8 cellular contexts compared by ENCODE assay signal in the genomic region with DNA sequence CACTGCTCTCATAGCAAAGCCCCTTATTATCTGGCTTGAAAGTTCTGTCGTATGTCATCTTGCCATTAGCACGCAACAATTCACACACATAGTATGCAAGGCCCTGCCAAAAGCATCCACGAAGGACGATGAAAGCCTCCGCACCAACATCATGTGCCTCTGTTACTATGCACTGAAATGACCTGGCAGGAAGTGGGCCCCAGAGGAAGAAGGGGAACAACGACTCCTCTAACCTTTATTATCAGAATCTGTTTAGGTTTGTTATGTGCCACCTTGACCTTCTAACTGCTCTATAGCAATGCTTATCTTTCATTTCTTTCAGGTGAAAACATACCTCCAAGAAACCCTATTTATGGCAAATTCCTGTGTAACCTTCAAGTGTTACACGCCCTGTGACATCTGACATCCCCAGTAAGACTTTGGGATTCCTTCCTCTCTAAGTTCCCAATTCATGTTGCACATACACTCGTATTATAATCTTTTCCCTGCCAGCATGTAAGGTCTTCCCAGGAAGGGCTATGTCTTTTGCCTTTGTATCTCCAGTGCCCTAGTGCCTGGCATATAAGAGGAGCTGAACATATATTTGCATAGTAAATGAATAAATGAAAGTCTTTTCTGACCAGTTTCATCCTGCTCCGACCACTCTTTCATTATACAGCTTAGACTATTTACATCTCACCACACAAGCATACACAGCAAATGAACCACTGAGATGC. TPM values are rescaled to one million over a fixed set of nuclear protein-coding genes. Genes with fewer than 3 reads are reported as not detected.
DNase-seq lines count a peak whose midpoint lies in the region; ATAC-seq and TF ChIP-seq lines count a peak whose summit lies in the region.

No MANE protein-coding gene starts in this region.

- peak; percentile 31 for DNase-seq in RPMI7951 (ENCODE audit: low read depth)
- DNase-seq in central memory CD4-positive, alpha-beta T cell = peak; percentile 60
- DNase-seq in stimulated activated CD4-positive, alpha-beta T cell treated with anti-CD3 and anti-CD28 coated beads, Interleukin-2, amount 100 ng/mL, for 24 hours = peak; percentile 52 to 61
- no peak for DNase-seq in NCI-H2227 (lab: John Stamatoyannopoulos, UW; ENCODE audit: unreplicated experiment)
- no peak for DNase-seq in NCI-H345 (lab: John Stamatoyannopoulos, UW)
- DNase-seq in coronary artery (ENCODE audit: low spot score) = no peak

- ATAC-seq in GM18873 (IDR thresholded peaks at IDR 0.05; ENCODE audit: low FRiP score, unreplicated experiment) = peak; percentile 83
- peak; percentile 85 for ATAC-seq in HG02852 (IDR thresholded peaks at IDR 0.05; ENCODE audit: unreplicated experiment)

- no peak overlapping the region for H3K27ac ChIP-seq in coronary artery

- no peak for TF ChIP-seq CTCF in coronary artery (IDR thresholded peaks at IDR 0.05)

- no peak overlapping the region for H3K4me3 ChIP-seq in coronary artery

RNA-seq across cellular contexts. Expression of gene NDUFV2, which starts 7.0 kb away (rescaled TPM):
- 155 and 199 TPM in 2 replicates for total RNA-seq in RPMI7951 (2014; rRNA removed; shearing (Covaris generic))

RNA-seq across cellular contexts. Expression of gene ANKRD12, which starts 41.1 kb away (rescaled TPM):
- total RNA-seq in RPMI7951 (2014; rRNA removed; shearing (Covaris generic)) = 11.9 and 13.2 TPM in 2 replicates

Comparison
In these comparisons a context has a peak if more than half of its experiments do, and no peak if none do; other contexts are left out.
1. DNase-seq: peak in RPMI7951 (single experiment), central memory CD4-positive, alpha-beta T cell (single experiment) and stimulated activated CD4-positive, alpha-beta T cell treated with anti-CD3 and anti-CD28 coated beads, Interleukin-2, amount 100 ng/mL, for 24 hours (2 of 2); none in NCI-H2227 (single experiment), NCI-H345 (single experiment) and coronary artery (single experiment).